5 cellular contexts compared by ENCODE assay signal in the genomic region with DNA sequence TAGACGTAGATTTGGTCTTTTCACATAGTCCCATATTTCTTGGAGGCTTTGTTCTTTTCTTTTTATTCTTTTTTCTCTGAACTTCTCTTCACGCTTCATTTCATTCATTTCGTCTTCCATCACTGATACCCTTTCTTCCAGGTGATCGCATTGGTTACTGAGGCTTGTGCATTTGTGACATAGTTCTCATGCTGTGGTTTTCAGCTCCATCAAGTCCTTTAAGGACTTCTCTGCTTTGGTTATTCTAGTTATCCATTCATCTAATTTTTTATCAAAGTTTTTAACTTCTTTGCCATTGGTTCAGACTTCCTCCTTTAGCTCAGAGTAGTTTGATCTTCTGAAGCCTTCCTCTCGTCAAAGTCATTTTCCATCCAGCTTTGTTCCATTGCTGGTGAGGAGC.
A peak's percentile ranks its signal among the peaks of the same experiment; 100 is the strongest.
DNase-seq lines count a peak whose midpoint lies in the region; FAIRE-seq and TF ChIP-seq lines count a peak whose summit lies in the region.
"Not testable (repeated sequence)": the region's sequence is repeated elsewhere in the genome, so short reads cannot be mapped to it uniquely, and the experiment has no call there.

No MANE protein-coding gene starts in this region.

- not testable (repeated sequence) for H2AFZ ChIP-seq in astrocyte (ENCODE audit: low read depth, low read length)

- H3K9me3 Mint-ChIP-seq in astrocyte (ENCODE audit: unreplicated experiment): peaks cover 31% of the 10 kb centered on the region
- H3K9me3 Mint-ChIP-seq in endodermal cell: peaks cover 69% of the 10 kb centered on the region

- not testable (repeated sequence) for H3K4me1 ChIP-seq in astrocyte (ENCODE audit: insufficient read depth, low read length); endodermal cell (ENCODE audit: control insufficient read depth, insufficient read depth, low read length)

- not testable (repeated sequence) for H3K9ac ChIP-seq in astrocyte (ENCODE audit: low read length); endodermal cell (ENCODE audit: extremely low read depth, low read length, poor library complexity, severe bottlenecking)

- H3K4me3 Mint-ChIP-seq in astrocyte (ENCODE audit: unreplicated experiment); endodermal cell: not testable (repeated sequence)

- H3K9me3 ChIP-seq in astrocyte (ENCODE audit: insufficient read depth, low read depth, low read length): not testable (repeated sequence)
- peaks cover 50% of the 10 kb centered on the region for H3K9me3 ChIP-seq in endodermal cell (ENCODE audit: control insufficient read depth, low read length)

- not testable (repeated sequence) for H3K79me2 ChIP-seq in astrocyte (ENCODE audit: insufficient read depth, low read length)

- H4K20me1 ChIP-seq in astrocyte (ENCODE audit: insufficient read depth, low read length): not testable (repeated sequence)

- 96 to 100% methylated on average over 1 to 5 of the region's 5 CpGs for WGBS in endodermal cell (ENCODE audit: insufficient coverage in 1 of 2, insufficient read length in 1 of 2), 2 experiments

- H3K36me3 Mint-ChIP-seq in astrocyte (ENCODE audit: low read depth, unreplicated experiment): peaks cover 26% of the 10 kb centered on the region
- H3K36me3 Mint-ChIP-seq in endodermal cell (ENCODE audit: low read depth): peaks cover 57% of the 10 kb centered on the region

- not testable (repeated sequence) for H3K4me2 ChIP-seq in astrocyte (ENCODE audit: low read length)

- not testable (repeated sequence) for FAIRE-seq in astrocyte (lab: Jason Lieb, UNC)

- H3K4me1 Mint-ChIP-seq in astrocyte (ENCODE audit: low read depth, unreplicated experiment); endodermal cell: not testable (repeated sequence)

- not testable (repeated sequence) for H3K4me3 ChIP-seq in astrocyte (ENCODE audit: insufficient read depth, low read depth, low read length)
- peak overlapping the region; percentile 29 for H3K4me3 ChIP-seq in endodermal cell (ENCODE audit: low read length)

- peak; percentile 19 for DNase-seq in ACHN
- peak; percentile 19 for DNase-seq in Caki2 (ENCODE audit: low read depth)
- peak; percentile 20 for DNase-seq in astrocyte (ENCODE audit: low read depth)
- DNase-seq in endodermal cell: not testable (repeated sequence)
- DNase-seq in kidney glomerular epithelial cell (lab: John Stamatoyannopoulos, UW): peak; percentile 9

- in situ Hi-C loops in ACHN (cut with HindIII; ENCODE audit: low pct_ligation_motif_present, low pct_unique_long_range_greater_than_20kb, low sequenced_read_pairs); Caki2 (cut with HindIII; ENCODE audit: low pct_unique_long_range_greater_than_20kb, low sequenced_read_pairs): not testable (repeated sequence)

- not testable (repeated sequence) for TF ChIP-seq CTCF in astrocyte (IDR thresholded peaks at IDR 0.05; ENCODE audit: insufficient read depth, low read depth, low read length); endodermal cell (conservative IDR thresholded peaks at IDR 0.05)

- H3K36me3 ChIP-seq in astrocyte (ENCODE audit: insufficient read depth, low read length): not testable (repeated sequence)
- H3K36me3 ChIP-seq in endodermal cell (ENCODE audit: control insufficient read depth, insufficient read depth, low read length): peaks cover 26% of the 10 kb centered on the region

- not testable (repeated sequence) for H3K27ac Mint-ChIP-seq in astrocyte (ENCODE audit: unreplicated experiment); endodermal cell

- not testable (repeated sequence) for H3K27me3 ChIP-seq in astrocyte (ENCODE audit: insufficient read depth, low read length); endodermal cell (ENCODE audit: control insufficient read depth, insufficient read depth, low read length, poor library complexity, severe bottlenecking)

- H3K27me3 Mint-ChIP-seq in astrocyte (ENCODE audit: low read depth, unreplicated experiment); endodermal cell (ENCODE audit: insufficient read depth): not testable (repeated sequence)

- not testable (repeated sequence) for H3K27ac ChIP-seq in astrocyte (ENCODE audit: low read depth, low read length); endodermal cell (ENCODE audit: low read depth, low read length)
